ENCODE assay signal across 8 cellular contexts in genomic region chr4:82900016-82900334, GRCh38. TPM values are rescaled to one million over a fixed set of nuclear protein-coding genes. Genes with fewer than 3 reads are reported as not detected.
A peak's percentile ranks its signal among the peaks of the same experiment; 100 is the strongest.
DNase-seq lines count a peak whose midpoint lies in the region; ATAC-seq and TF ChIP-seq lines count a peak whose summit lies in the region.

No MANE protein-coding gene starts in this region.

- H3K4me3 ChIP-seq in MG63 (peak overlapping the region; percentile 79), astrocyte of the spinal cord (ENCODE audit: low read depth, low read length) (peak overlapping the region; percentile 92), lower lobe of right lung (peak overlapping the region; percentile 80)

- H3K36me3 ChIP-seq in MG63 (peaks cover 26% of the 10 kb centered on the region), lower lobe of right lung (peaks cover 26% of the 10 kb centered on the region)

- ATAC-seq in GM21447 (IDR thresholded peaks at IDR 0.05; ENCODE audit: unreplicated experiment) (peak; percentile 8), lower lobe of right lung (peak; percentile 0 to 7)
- no peak for ATAC-seq in activated CD4-positive, CD25-positive, alpha-beta regulatory T cell treated with anti-CD3 and anti-CD28 coated beads, Interleukin-2, amount 50 U/mL, for 24 hours

- H3K27me3 ChIP-seq in MG63 (no peaks in the 10 kb centered on the region), lower lobe of right lung (ENCODE audit: low read depth) (no peaks in the 10 kb centered on the region)

- peaks cover 40% of the 10 kb centered on the region for H3K4me1 ChIP-seq in lower lobe of right lung

- in situ Hi-C loops in astrocyte of the spinal cord (cut with HindIII; ENCODE audit: low sequenced_read_pairs): no loop called here

- H3K9me3 ChIP-seq in MG63: no peaks in the 10 kb centered on the region
- H3K9me3 ChIP-seq in lower lobe of right lung: no peaks in the 10 kb centered on the region

- TF ChIP-seq CTCF in astrocyte of the spinal cord (IDR thresholded peaks at IDR 0.05; ENCODE audit: low read depth, low read length): no peak
- no peak for TF ChIP-seq CTCF in lower lobe of right lung (IDR thresholded peaks at IDR 0.05)

- DNase-seq in DMS153 (lab: John Stamatoyannopoulos, UW) (peak; percentile 40), MG63 (no peak), astrocyte of the spinal cord (ENCODE audit: low read depth, low spot score) (no peak), lower lobe of right lung (no peak), NCI-H82 (lab: John Stamatoyannopoulos, UW) (no peak)
- no peak for DNase-seq in activated CD4-positive, alpha-beta T cell treated with anti-CD3 and anti-CD28 coated beads, Interleukin-2, amount 50 U/mL, for 4 hours

- H3K27ac ChIP-seq in lower lobe of right lung: peak overlapping the region; percentile 99

- intact Hi-C loops in lower lobe of right lung (cut with DNase I): no loop called here

RNA-seq across cellular contexts. Expression of gene THAP9, which starts 0.6 kb away (rescaled TPM):
- 0.37 and 2.9 TPM in 2 replicates for total RNA-seq in MG63 (2014; rRNA removed; shearing (Covaris generic); ENCODE audit: low replicate concordance)
- total RNA-seq in lower lobe of right lung: 5.0 TPM

RNA-seq across cellular contexts. Expression of gene SEC31A, which starts 9.0 kb away (rescaled TPM):
- total RNA-seq in MG63 (2014; rRNA removed; shearing (Covaris generic); ENCODE audit: low replicate concordance): 116 and 139 TPM in 2 replicates
- total RNA-seq in lower lobe of right lung: 183 TPM

Comparison
In these comparisons a context has a peak if more than half of its experiments do, and no peak if none do; other contexts are left out.
1. ATAC-seq: peak in GM21447 (single experiment) and lower lobe of right lung (2 of 2); none in activated CD4-positive, CD25-positive, alpha-beta regulatory T cell treated with anti-CD3 and anti-CD28 coated beads, Interleukin-2, amount 50 U/mL, for 24 hours (0 of 2).
2. Peak in every context shown above with its lines, with median percentiles within 50 percentile points of each other: H3K4me3 ChIP-seq.